ENCODE assay signal across 8 cellular contexts in genomic region chr6:111721677-111722219, GRCh38.
A peak's percentile ranks its signal among the peaks of the same experiment; 100 is the strongest.
DNase-seq lines count a peak whose midpoint lies in the region; ATAC-seq and TF ChIP-seq lines count a peak whose summit lies in the region.

No MANE protein-coding gene starts in this region.

- H3K36me3 ChIP-seq in fibroblast of lung (ENCODE audit: control insufficient read depth, insufficient read depth, low read length) (no peaks in the 10 kb centered on the region), gastrocnemius medialis (no peaks in the 10 kb centered on the region)

- H3K27ac ChIP-seq in C4-2B: no peak overlapping the region
- no peak overlapping the region for H3K27ac ChIP-seq in fibroblast of lung (ENCODE audit: insufficient read depth, low read length)
- H3K27ac ChIP-seq in gastrocnemius medialis: peak overlapping the region in 3 of 4 donors; percentile 9 to 59 (median 25)

- in situ Hi-C loops in gastrocnemius medialis (cut with MboI; ENCODE audit: low sequenced_read_pairs in 4 of 4): no loop called here

- H3K4me3 ChIP-seq in fibroblast of lung (replicated peaks in 1 of 4; ENCODE audit: control extremely low read depth in 1 of 4, insufficient read depth in 1 of 4, low read depth in 3 of 4, low read length in 4 of 4): no peak overlapping the region
- no peak overlapping the region for H3K4me3 ChIP-seq in gastrocnemius medialis

- H3K4me1 ChIP-seq in fibroblast of lung (ENCODE audit: control insufficient read depth, extremely low read depth, insufficient read depth, low read length): peaks cover 6% of the 10 kb centered on the region
- peaks cover 11 to 16% of the 10 kb centered on the region in 2 donors for H3K4me1 ChIP-seq in gastrocnemius medialis

- H3K9me3 ChIP-seq in fibroblast of lung (ENCODE audit: control insufficient read depth, insufficient read depth, low read depth, low read length): no peaks in the 10 kb centered on the region
- H3K9me3 ChIP-seq in gastrocnemius medialis: no peaks in the 10 kb centered on the region

- no peak for TF ChIP-seq POLR2A in gastrocnemius medialis (IDR thresholded peaks at IDR 0.05)

- no peak overlapping the region for H3K4me2 ChIP-seq in fibroblast of lung (ENCODE audit: extremely low read depth, insufficient read depth, low read length)

- TF ChIP-seq CTCF in C4-2B (conservative IDR thresholded peaks at IDR 0.05) (peak; percentile 79), fibroblast of lung (conservative IDR thresholded peaks at IDR 0.05 in 1 of 2, IDR thresholded peaks at IDR 0.05 in 1 of 2; ENCODE audit: low read depth in 1 of 2, low read length in 2 of 2) (peak; percentile 76 to 81), gastrocnemius medialis (IDR thresholded peaks at IDR 0.05 in 4 of 5, conservative IDR thresholded peaks at IDR 0.05 in 1 of 5) (peak in 3 of 5 experiments; percentile 29 to 37 (median 37))

- DNase-seq in HS-27A (ENCODE audit: low read depth) (peak; percentile 49), fibroblast of lung (ENCODE audit: low read depth in 2 of 2) (peak in 1 of 2 donors; percentile 73), gastrocnemius medialis (peak in 1 of 2 donors; percentile 39), NCI-H524 treated with DMSO at 0.1 percent for 48 hours (lab: John Stamatoyannopoulos, UW) (no peak), NCI-H1417 (lab: John Stamatoyannopoulos, UW) (no peak)
- peak; percentile 44 for DNase-seq in activated CD4-positive, alpha-beta T cell treated with anti-CD3 and anti-CD28 coated beads, Interleukin-2, amount 50 U/mL, for 1 hour

- intact Hi-C loops in gastrocnemius medialis (cut with DNase I; ENCODE audit: low total_unique reads): no loop called here

- no peak overlapping the region for H2AFZ ChIP-seq in fibroblast of lung (ENCODE audit: low read length)

- no peaks in the 10 kb centered on the region for H4K20me1 ChIP-seq in fibroblast of lung (ENCODE audit: control insufficient read depth, extremely low read depth, insufficient read depth, low read length)

- no peaks in the 10 kb centered on the region for H3K79me2 ChIP-seq in fibroblast of lung (ENCODE audit: control insufficient read depth, insufficient read depth, low read length)

- H3K27me3 ChIP-seq in fibroblast of lung (ENCODE audit: control insufficient read depth, insufficient read depth, low read length): no peaks in the 10 kb centered on the region
- H3K27me3 ChIP-seq in gastrocnemius medialis: no peaks in the 10 kb centered on the region

- H3K9ac ChIP-seq in fibroblast of lung (ENCODE audit: insufficient read depth, low read length): no peak overlapping the region

- ATAC-seq in gastrocnemius medialis (no peak), GM21737 (IDR thresholded peaks at IDR 0.05; ENCODE audit: unreplicated experiment) (no peak)

Comparison
In these comparisons a context has a peak if more than half of its experiments do, and no peak if none do; other contexts are left out.
1. H3K27ac ChIP-seq: peak in gastrocnemius medialis (3 of 4); none in C4-2B (single experiment) and fibroblast of lung (single experiment).
2. DNase-seq: peak in HS-27A (single experiment) and activated CD4-positive, alpha-beta T cell treated with anti-CD3 and anti-CD28 coated beads, Interleukin-2, amount 50 U/mL, for 1 hour (single experiment); none in NCI-H524 treated with DMSO at 0.1 percent for 48 hours (single experiment) and NCI-H1417 (0 of 3).
3. Peak in every context shown above with its lines, with median percentiles within 50 percentile points of each other: CTCF ChIP-seq.